9 cellular contexts compared by ENCODE assay signal in the genomic region with DNA sequence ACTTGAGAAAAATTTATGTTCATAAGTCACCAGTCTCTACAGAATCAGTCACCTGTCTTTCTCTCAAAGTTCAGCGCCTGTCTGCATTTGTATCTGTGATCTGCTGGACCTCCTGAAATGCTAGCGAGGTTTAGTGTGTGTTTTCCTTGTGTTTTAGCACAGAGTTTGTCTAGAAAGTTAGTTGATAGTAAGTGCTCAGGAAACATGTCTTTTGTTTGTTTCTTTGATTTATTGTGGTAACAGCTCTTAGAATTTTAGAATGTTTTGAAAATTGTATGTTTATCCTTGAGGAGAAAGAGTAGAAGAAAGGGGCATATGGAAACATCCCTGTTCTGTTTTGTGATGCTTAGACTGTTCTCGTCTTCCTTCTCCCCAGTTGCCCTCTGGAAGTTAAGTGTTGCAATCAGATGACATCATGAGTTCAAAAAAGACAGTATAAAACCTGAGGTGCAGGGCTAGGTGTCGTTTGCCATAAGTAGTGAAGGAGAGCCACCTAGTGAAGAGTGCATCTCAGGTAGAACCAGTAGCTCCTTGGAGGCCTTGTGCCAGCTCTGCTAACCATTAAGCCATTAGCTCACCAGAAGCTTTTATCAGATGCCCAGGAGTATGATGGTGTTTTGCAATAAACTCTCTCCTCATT. TPM values are rescaled to one million over a fixed set of nuclear protein-coding genes. Genes with fewer than 3 reads are reported as not detected.
DNase-seq lines count a peak whose midpoint lies in the region; ATAC-seq and TF ChIP-seq lines count a peak whose summit lies in the region.
"Had no signal": no experiment of that assay in that cellular context is flagged by ENCODE, and none has a peak within 500 bp of the region (broad histone marks: within the 10 kb centered on the region; RNA-seq: fewer than 3 reads in every experiment).

No MANE protein-coding gene starts in this region.

- H3K4me3 ChIP-seq in H7 (ENCODE audit: insufficient read depth, low read depth, low read length), result no peak overlapping the region

- no peak overlapping the region for H3K27ac Mint-ChIP-seq in CD4-positive, alpha-beta T cell

- intact Hi-C loops in CD4-positive, alpha-beta T cell (cut with DNase I, micrococcal nuclease), result loop anchor here in 1 of 2 experiments (1.0 to 5.0 kb wide), 2 partner anchors 198 to 252 kb away; no protein-coding TSS in a partner anchor

- H3K27me3 ChIP-seq in CD4-positive, alpha-beta T cell (ENCODE audit: control insufficient read depth, insufficient read depth, low read length), result no peaks in the 10 kb centered on the region
- H3K27me3 ChIP-seq in H7 (ENCODE audit: control insufficient read depth, insufficient read depth, low read length), result no peaks in the 10 kb centered on the region

- DNase-seq in CD4-positive, alpha-beta T cell, result peak in 2 of 10 experiments; percentile 1 to 13
- DNase-seq in H7 (peak; percentile 47), SK-N-DZ (ENCODE audit: low spot score) (peak; percentile 40), iris pigment epithelial cell (ENCODE audit: low read depth) (peak; percentile 66), GM19238 (ENCODE audit: insufficient read length, low spot score) (no peak), NCI-H524 (lab: John Stamatoyannopoulos, UW) (no peak), hypothalamus (lab: John Stamatoyannopoulos, UW) (no peak)

- no peak for TF ChIP-seq CTCF in CD4-positive, alpha-beta T cell (IDR thresholded peaks at IDR 0.05)

- H3K4me3 Mint-ChIP-seq in CD4-positive, alpha-beta T cell, result no peak overlapping the region

- H3K27ac ChIP-seq in CD4-positive, alpha-beta T cell (ENCODE audit: low read depth, low read length), result no peak overlapping the region
- H3K27ac ChIP-seq: HL-60 had no signal

- no peaks in the 10 kb centered on the region for H3K9me3 ChIP-seq in CD4-positive, alpha-beta T cell (ENCODE audit: control insufficient read depth, low read length)

- no peaks in the 10 kb centered on the region for H3K9me3 Mint-ChIP-seq in CD4-positive, alpha-beta T cell

- no peaks in the 10 kb centered on the region for H3K27me3 Mint-ChIP-seq in CD4-positive, alpha-beta T cell

- H3K36me3 ChIP-seq in H7 (replicated peaks; ENCODE audit: control insufficient read depth, insufficient read depth, low read length), result 0 out of 2 replicates have a peak, but pooled peaks cover 2% of the 10 kb centered on the region

- POLR2A ChIA-PET in CD4-positive, alpha-beta T cell (lab: Charles Lee), result no interaction called here

- CTCF ChIA-PET in CD4-positive, alpha-beta T cell (lab: Charles Lee), result interaction anchor here (0.6 to 0.8 kb wide), 2 partner anchors 252 to 282 kb away, joined by 4 to 5 read pairs; no protein-coding TSS in a partner anchor

- peaks cover 12% of the 10 kb centered on the region for H3K4me1 Mint-ChIP-seq in CD4-positive, alpha-beta T cell (ENCODE audit: low read depth)

- peak; percentile 62 for ATAC-seq in CD4-positive, alpha-beta T cell (ENCODE audit: poor library complexity)
- ATAC-seq in GM18870 (IDR thresholded peaks at IDR 0.05; ENCODE audit: unreplicated experiment), result no peak

- H3K36me3 Mint-ChIP-seq in CD4-positive, alpha-beta T cell (ENCODE audit: low read depth), result peaks cover 30% of the 10 kb centered on the region

RNA-seq across cellular contexts. Expression of a gene that starts 44.8 kb away (rescaled TPM):
- 1 to 10 TPM; 6.6 to 7.3 TPM for total RNA-seq in CD4-positive, alpha-beta T cell
- 10.4 and 13.2 TPM in 2 replicates for total RNA-seq in H7 (2014; rRNA removed; shearing (Covaris generic))
- polyA plus RNA-seq in SK-N-DZ (2014; cell fraction: cytosol; rRNA removed), result 27.1 and 30.2 TPM in 2 replicates
- 30.2 and 38.4 TPM in 2 replicates for polyA plus RNA-seq in SK-N-DZ (2014; cell fraction: nucleus; rRNA removed)

Comparison
In these comparisons a context has a peak if more than half of its experiments do, and no peak if none do; other contexts are left out.
1. DNase-seq: peak in H7 (single experiment), SK-N-DZ (single experiment) and iris pigment epithelial cell (single experiment); none in GM19238 (single experiment), NCI-H524 (0 of 2) and hypothalamus (0 of 51).